23 cellular contexts compared by ENCODE assay signal in the genomic region with DNA sequence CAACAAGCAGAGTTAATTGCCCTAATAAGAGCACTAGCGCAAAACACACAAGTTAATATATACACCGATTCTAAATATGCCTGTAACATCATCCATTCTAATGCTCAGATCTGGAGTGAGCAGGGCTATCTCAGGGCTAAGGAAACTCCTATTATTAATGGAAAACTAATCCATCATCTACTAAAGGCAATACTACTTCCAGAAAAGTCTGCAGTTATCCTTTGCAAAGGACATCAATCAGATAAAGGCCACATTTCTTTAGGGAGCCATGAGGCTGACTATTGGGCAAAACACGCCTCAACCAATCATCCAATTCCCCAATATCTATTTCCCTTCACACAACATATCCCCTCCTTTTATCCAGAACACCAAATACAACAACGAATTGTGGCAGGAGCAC.
"Had no signal": no experiment of that assay in that cellular context is flagged by ENCODE, and none has a peak within 500 bp of the region (broad histone marks: within the 10 kb centered on the region; RNA-seq: fewer than 3 reads in every experiment).

No MANE protein-coding gene starts in this region.

- H3K27ac ChIP-seq: HL-60, RWPE1 had no signal

- ATAC-seq: Panc1, PC-3, T-cell had no signal

- H3K27ac Mint-ChIP-seq: T-cell; T-helper 1 cell treated with Interleukin-12 subunit alpha and Interleukin-12 subunit beta and Interleukin-4 antibody, amounts not matched to agents 30 μg/mL and 1 μg/mL, for 36 hours had no signal

- H3K9me3 ChIP-seq: SK-N-SH had no signal

- DNase-seq: KBM-7, NCI-H1092, NCI-H1105 treated with DMSO at 0.1 percent for 48 hours, NCI-H1417 treated with DMSO at 0.1 percent for 48 hours, NCI-H1694, NCI-H187 treated with DMSO at 0.1 percent for 48 hours, NCI-H2029 treated with DMSO at 0.1 percent for 48 hours, NCI-H2107, NCI-H2171 treated with DMSO at 0.1 percent for 48 hours, NCI-H345, NCI-H446 treated with DMSO at 0.1 percent for 48 hours, NCI-H510A treated with DMSO at 0.1 percent for 48 hours, NCI-H526, NCI-H774, PC-3, SHP77, SK-N-SH, SW 1271, T-cell had no signal

- H3K36me3 Mint-ChIP-seq: T-cell had no signal

- H3K4me3 Mint-ChIP-seq: T-cell; T-helper 1 cell treated with Interleukin-12 subunit alpha and Interleukin-12 subunit beta and Interleukin-4 antibody, amounts not matched to agents 30 μg/mL and 1 μg/mL, for 36 hours had no signal

- H3K4me1 Mint-ChIP-seq: T-cell had no signal

- H3K27me3 Mint-ChIP-seq: T-cell had no signal
